7 cellular contexts compared by ENCODE assay signal in genomic region chr11:65468874-65469333, GRCh38. TPM values are rescaled to one million over a fixed set of nuclear protein-coding genes. Genes with fewer than 3 reads are reported as not detected.
A peak's percentile ranks its signal among the peaks of the same experiment; 100 is the strongest.
DNase-seq lines count a peak whose midpoint lies in the region; ATAC-seq and TF ChIP-seq lines count a peak whose summit lies in the region.

No MANE protein-coding gene starts in this region.

- H3K4me1 ChIP-seq in mesenchymal stem cell (ENCODE audit: control insufficient read depth, insufficient read depth, low read depth, low read length), result peaks cover 17% of the 10 kb centered on the region

- H3K4me3 ChIP-seq in GM06990 (replicated peaks; ENCODE audit: low read depth, low read length), result no peak overlapping the region
- H3K4me3 ChIP-seq in SU-DHL-6 (ENCODE audit: insufficient read depth, low read length, poor library complexity, severe bottlenecking), result no peak overlapping the region
- no peak overlapping the region for H3K4me3 ChIP-seq in mesenchymal stem cell (ENCODE audit: insufficient read depth in 1 of 2, low read depth in 1 of 2, low read length in 2 of 2)

- 33% methylated on average over 3 of the region's 3 CpGs for WGBS in mesenchymal stem cell

- H3K27me3 ChIP-seq in GM06990 (replicated peaks; ENCODE audit: control insufficient read depth, insufficient read depth, low read length) (no peaks in the 10 kb centered on the region), SU-DHL-6 (ENCODE audit: low read length) (no peaks in the 10 kb centered on the region), mesenchymal stem cell (ENCODE audit: control insufficient read depth in 1 of 2, insufficient read depth in 1 of 2, low read length in 2 of 2) (no peaks in the 10 kb centered on the region)

- peak overlapping the region in 1 of 2 experiments; percentile 51 for H2BK12ac ChIP-seq in mesenchymal stem cell (ENCODE audit: low read length in 2 of 2)

- H3K4me2 ChIP-seq in SU-DHL-6 (ENCODE audit: low read depth, low read length, poor library complexity, severe bottlenecking) (no peak overlapping the region), mesenchymal stem cell (ENCODE audit: low read length, poor library complexity, severe bottlenecking) (no peak overlapping the region)

- no peak overlapping the region for H2BK120ac ChIP-seq in mesenchymal stem cell (ENCODE audit: low read depth, low read length)

- TF ChIP-seq CTCF in GM06990 (IDR thresholded peaks at IDR 0.05; ENCODE audit: insufficient read depth, low read length, poor library complexity, severe bottlenecking) (peak; percentile 77), SU-DHL-6 (IDR thresholded peaks at IDR 0.05; ENCODE audit: insufficient read depth, low read length, poor library complexity, severe bottlenecking) (peak; percentile 41)

- H3K9me2 ChIP-seq in SU-DHL-6 (replicated peaks; ENCODE audit: insufficient read depth, low read length), result no peaks in the 10 kb centered on the region

- DNase-seq in GM06990 (ENCODE audit: extremely low read depth, insufficient read length) (peak; percentile 71), KBM-7 (peak; percentile 79), caudate nucleus (lab: John Stamatoyannopoulos, UW) (peak in 20 of 61 donors; percentile 11 to 79 (median 39)), mesenchymal stem cell (peak; percentile 58)

- H3F3A ChIP-seq in SU-DHL-6 (ENCODE audit: insufficient read depth), result peaks cover 12% of the 10 kb centered on the region; the same call in 1 of the 2 replicates

- H4K91ac ChIP-seq in mesenchymal stem cell (ENCODE audit: low read length), result no peak overlapping the region

- H3K23ac ChIP-seq in mesenchymal stem cell (ENCODE audit: low read length in 2 of 2), result no peak overlapping the region

- H3K9me3 ChIP-seq in SU-DHL-6 (ENCODE audit: insufficient read depth, low read length), result no peaks in the 10 kb centered on the region
- no peaks in the 10 kb centered on the region for H3K9me3 ChIP-seq in mesenchymal stem cell (ENCODE audit: control insufficient read depth, low read length)

- H3K14ac ChIP-seq in mesenchymal stem cell (ENCODE audit: low read length in 2 of 2), result peak overlapping the region in 1 of 2 experiments; percentile 6

- no peak overlapping the region for H2AFZ ChIP-seq in SU-DHL-6 (ENCODE audit: low read depth, low read length, severe bottlenecking)
- no peak overlapping the region for H2AFZ ChIP-seq in mesenchymal stem cell (ENCODE audit: low read depth, low read length)

- H3K4ac ChIP-seq in mesenchymal stem cell (ENCODE audit: low read depth in 1 of 2, low read length in 2 of 2), result no peak overlapping the region

- H3K9ac ChIP-seq in SU-DHL-6 (ENCODE audit: low read length), result no peak overlapping the region
- peak overlapping the region; percentile 36 for H3K9ac ChIP-seq in mesenchymal stem cell (ENCODE audit: low read length)

- no peaks in the 10 kb centered on the region for H4K20me1 ChIP-seq in SU-DHL-6 (ENCODE audit: low read depth, low read length)

- peaks cover 5% of the 10 kb centered on the region for H3K79me1 ChIP-seq in mesenchymal stem cell (replicated peaks; ENCODE audit: low read length, poor library complexity, severe bottlenecking)

- H2BK15ac ChIP-seq in mesenchymal stem cell (ENCODE audit: low read depth, poor library complexity, severe bottlenecking), result no peak overlapping the region

- H2AK5ac ChIP-seq in mesenchymal stem cell (ENCODE audit: low read length, severe bottlenecking), result no peak overlapping the region

- H2BK5ac ChIP-seq in mesenchymal stem cell (ENCODE audit: low read depth, low read length, poor library complexity, severe bottlenecking), result no peak overlapping the region

- no peaks in the 10 kb centered on the region for H3K79me2 ChIP-seq in SU-DHL-6 (ENCODE audit: insufficient read depth, low read length)

- peak overlapping the region in 1 of 2 experiments; percentile 18 for H3K18ac ChIP-seq in mesenchymal stem cell (ENCODE audit: low read depth in 1 of 2, low read length in 2 of 2)

- H3K36me3 ChIP-seq in GM06990 (ENCODE audit: control insufficient read depth, insufficient read depth, low read length) (no peaks in the 10 kb centered on the region), SU-DHL-6 (ENCODE audit: low read length) (no peaks in the 10 kb centered on the region), mesenchymal stem cell (ENCODE audit: control insufficient read depth in 1 of 2, insufficient read depth in 2 of 2, low read depth in 1 of 2, low read length in 2 of 2) (peaks cover 0 to 8% of the 10 kb centered on the region in 2 experiments)

- H4K8ac ChIP-seq in mesenchymal stem cell (ENCODE audit: low read length), result no peak overlapping the region

- H3K27ac ChIP-seq in SU-DHL-6 (ENCODE audit: low read depth, low read length), result no peak overlapping the region
- peak overlapping the region; percentile 83 for H3K27ac ChIP-seq in caudate nucleus (ENCODE audit: low read depth, low read length)
- H3K27ac ChIP-seq in mesenchymal stem cell (ENCODE audit: low read length, poor library complexity, severe bottlenecking), result no peak overlapping the region

- in situ Hi-C loops in KBM-7 (cut with MboI; ENCODE audit: low pct_unique_long_range_greater_than_20kb, low sequenced_read_pairs), result no loop called here

- no peak for ATAC-seq in GM18868 (IDR thresholded peaks at IDR 0.05; ENCODE audit: unreplicated experiment)
- ATAC-seq in GM19328 (IDR thresholded peaks at IDR 0.05; ENCODE audit: unreplicated experiment), result no peak

RNA-seq across cellular contexts. Expression of gene MALAT1, which starts 29.9 kb away (rescaled TPM):
- 972 TPM for polyA plus RNA-seq in mesenchymal stem cell (2013, experiment 1 of 2)
- polyA plus RNA-seq in mesenchymal stem cell (2013, experiment 2 of 2), result 756 TPM

RNA-seq across cellular contexts. Expression of gene NEAT1, which starts 46.3 kb away (rescaled TPM):
- 51.2 TPM for polyA plus RNA-seq in mesenchymal stem cell (2013, experiment 1 of 2)
- polyA plus RNA-seq in mesenchymal stem cell (2013, experiment 2 of 2), result 44.5 TPM

RNA-seq across cellular contexts. Expression of gene SCYL1, which starts 56.0 kb away (rescaled TPM):
- 114 TPM for polyA plus RNA-seq in mesenchymal stem cell (2013, experiment 1 of 2)
- polyA plus RNA-seq in mesenchymal stem cell (2013, experiment 2 of 2), result 115 TPM
